ENCODE assay signal across 17 cellular contexts in genomic region chr6:82182756-82183155, GRCh38.
A peak's percentile ranks its signal among the peaks of the same experiment; 100 is the strongest.
DNase-seq lines count a peak whose midpoint lies in the region; ATAC-seq and TF ChIP-seq lines count a peak whose summit lies in the region.
"Had no signal": no experiment of that assay in that cellular context is flagged by ENCODE, and none has a peak within 500 bp of the region (broad histone marks: within the 10 kb centered on the region; RNA-seq: fewer than 3 reads in every experiment).

No MANE protein-coding gene starts in this region.

- ATAC-seq in activated T-cell treated with anti-CD3 and anti-CD28 coated beads, Interleukin-2, amount 50 U/mL, for 72 hours (replicated peaks in 1 of 2) = peak; percentile 56 to 89
- peak; percentile 57 for ATAC-seq in esophagus mucosa
- ATAC-seq in stimulated activated naive CD8-positive, alpha-beta T cell treated with anti-CD3 and anti-CD28 coated beads, Interleukin-15, Interleukin-2, amounts not matched to agents 100 U/mL and 50 U/mL, for 24 hours = peak; percentile 43
- ATAC-seq: lower lobe of right lung; sciatic nerve; stimulated activated memory B cell treated with anti-CD40 and anti-IgM and Interleukin-4, amounts not matched to agents 10 μg/mL and 1 μg/mL and 100 μg/mL, for 72 hours had no signal

- H3K27ac Mint-ChIP-seq in activated T-cell treated with anti-CD3 and anti-CD28 coated beads, Interleukin-2, amount 50 U/mL, for 72 hours = no peak overlapping the region
- H3K27ac Mint-ChIP-seq: dendritic cell treated with granulocyte-macrophage colony-stimulating factor and Interleukin-4, amounts not matched to agents 40 ng/mL and 50 ng/mL, for 4 days; H9; stimulated activated memory B cell treated with anti-CD40 and anti-IgM and Interleukin-4, amounts not matched to agents 10 μg/mL and 1 μg/mL and 100 μg/mL, for 72 hours had no signal

- H3K9me3 Mint-ChIP-seq in activated T-cell treated with anti-CD3 and anti-CD28 coated beads, Interleukin-2, amount 50 U/mL, for 72 hours = no peaks in the 10 kb centered on the region
- H3K9me3 Mint-ChIP-seq: dendritic cell treated with granulocyte-macrophage colony-stimulating factor and Interleukin-4, amounts not matched to agents 40 ng/mL and 50 ng/mL, for 4 days; H9; stimulated activated memory B cell treated with anti-CD40 and anti-IgM and Interleukin-4, amounts not matched to agents 10 μg/mL and 1 μg/mL and 100 μg/mL, for 72 hours had no signal

- H3K9me3 ChIP-seq in BE2C = no peaks in the 10 kb centered on the region
- H3K9me3 ChIP-seq: esophagus muscularis mucosa, lower lobe of right lung had no signal

- no peak overlapping the region for H3K4me3 Mint-ChIP-seq in activated T-cell treated with anti-CD3 and anti-CD28 coated beads, Interleukin-2, amount 50 U/mL, for 72 hours
- H3K4me3 Mint-ChIP-seq: dendritic cell treated with granulocyte-macrophage colony-stimulating factor and Interleukin-4, amounts not matched to agents 40 ng/mL and 50 ng/mL, for 4 days; H9; stimulated activated memory B cell treated with anti-CD40 and anti-IgM and Interleukin-4, amounts not matched to agents 10 μg/mL and 1 μg/mL and 100 μg/mL, for 72 hours had no signal

- no peak for TF ChIP-seq CTCF in BE2C (IDR thresholded peaks at IDR 0.05; ENCODE audit: low read depth, low read length)

- peaks cover 3% of the 10 kb centered on the region; the same call in 1 of the 2 replicates for H3K4me1 ChIP-seq in BE2C
- H3K4me1 ChIP-seq: lower lobe of right lung had no signal

- no peak overlapping the region for H3K4me3 ChIP-seq in BE2C (ENCODE audit: low read depth, low read length)
- H3K4me3 ChIP-seq: esophagus muscularis mucosa, lower lobe of right lung had no signal

- no peaks in the 10 kb centered on the region for H3K27me3 ChIP-seq in BE2C
- H3K27me3 ChIP-seq: esophagus muscularis mucosa had no signal

- H3K4me1 Mint-ChIP-seq in activated T-cell treated with anti-CD3 and anti-CD28 coated beads, Interleukin-2, amount 50 U/mL, for 72 hours (ENCODE audit: low read depth) = peaks cover 6% of the 10 kb centered on the region
- H3K4me1 Mint-ChIP-seq: H9; stimulated activated memory B cell treated with anti-CD40 and anti-IgM and Interleukin-4, amounts not matched to agents 10 μg/mL and 1 μg/mL and 100 μg/mL, for 72 hours had no signal

- peak; percentile 2 to 9 for DNase-seq in activated T-cell treated with anti-CD3 and anti-CD28 coated beads, Interleukin-2, amount 50 U/mL, for 72 hours
- no peak for DNase-seq in activated T-cell treated with anti-CD3 and anti-CD28 coated beads for 4 hours
- DNase-seq in NCI-H226 = peak; percentile 29
- DNase-seq in stimulated activated naive CD8-positive, alpha-beta T cell treated with anti-CD3 and anti-CD28 coated beads, Interleukin-15, Interleukin-2, amounts not matched to agents 100 U/mL and 50 U/mL, for 24 hours = no peak
- DNase-seq in DMS153 (lab: John Stamatoyannopoulos, UW) = no peak
- no peak for DNase-seq in BE2C
- no peak for DNase-seq in OCI-M2 (lab: John Stamatoyannopoulos, UW; ENCODE audit: unreplicated experiment)
- DNase-seq: H9; KG1; lower lobe of right lung; NCI-H510A; stimulated activated CD4-positive, alpha-beta T cell treated with anti-CD3 and anti-CD28 coated beads, Interleukin-4, amount 100 ng/mL, for 4 hours had no signal

- peaks cover 2 to 33% of the 10 kb centered on the region in 2 donors for H3K36me3 Mint-ChIP-seq in activated T-cell treated with anti-CD3 and anti-CD28 coated beads, Interleukin-2, amount 50 U/mL, for 72 hours (ENCODE audit: insufficient read depth in 2 of 2)

- H3K36me3 ChIP-seq in BE2C = peaks cover 36% of the 10 kb centered on the region

- no peaks in the 10 kb centered on the region for H3K27me3 Mint-ChIP-seq in activated T-cell treated with anti-CD3 and anti-CD28 coated beads, Interleukin-2, amount 50 U/mL, for 72 hours (ENCODE audit: low read depth)
- H3K27me3 Mint-ChIP-seq: dendritic cell treated with granulocyte-macrophage colony-stimulating factor and Interleukin-4, amounts not matched to agents 40 ng/mL and 50 ng/mL, for 4 days; stimulated activated memory B cell treated with anti-CD40 and anti-IgM and Interleukin-4, amounts not matched to agents 10 μg/mL and 1 μg/mL and 100 μg/mL, for 72 hours had no signal

Comparison
In these comparisons a context has a peak if more than half of its experiments do, and no peak if none do; other contexts are left out.
1. DNase-seq: peak in activated T-cell treated with anti-CD3 and anti-CD28 coated beads, Interleukin-2, amount 50 U/mL, for 72 hours (2 of 2) and NCI-H226 (single experiment); none in activated T-cell treated with anti-CD3 and anti-CD28 coated beads for 4 hours (single experiment), stimulated activated naive CD8-positive, alpha-beta T cell treated with anti-CD3 and anti-CD28 coated beads, Interleukin-15, Interleukin-2, amounts not matched to agents 100 U/mL and 50 U/mL, for 24 hours (single experiment), DMS153 (single experiment), BE2C (single experiment) and OCI-M2 (single experiment).
2. Peak in every context shown above with its lines, with median percentiles within 50 percentile points of each other: ATAC-seq.